10 cellular contexts compared by ENCODE assay signal in the genomic region with DNA sequence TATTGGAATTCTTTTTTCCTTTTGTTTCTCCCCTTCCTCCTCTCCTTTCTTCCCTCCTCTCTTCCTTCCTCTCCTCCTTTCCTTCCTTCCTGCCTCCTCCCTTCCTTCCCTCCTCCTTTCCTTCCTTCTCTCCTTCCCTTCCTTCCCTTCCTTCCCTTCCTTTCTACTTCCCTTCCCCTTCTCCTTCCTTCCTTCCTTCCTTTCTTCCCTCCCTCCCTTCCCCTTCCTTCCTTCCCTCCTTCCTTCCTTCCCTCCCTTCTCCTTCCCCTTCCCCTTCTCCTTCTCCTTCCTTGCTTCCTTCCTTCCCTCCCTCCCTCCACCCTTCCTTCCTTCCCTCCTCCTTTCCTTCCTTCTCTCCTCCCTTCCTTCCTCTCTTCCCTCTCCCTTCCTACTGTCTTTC.
"Had no signal": no experiment of that assay in that cellular context is flagged by ENCODE, and none has a peak within 500 bp of the region (broad histone marks: within the 10 kb centered on the region; RNA-seq: fewer than 3 reads in every experiment).

No MANE protein-coding gene starts in this region.

- H3K27ac Mint-ChIP-seq: GM23338, H9, HFFc6 had no signal

- H3K27ac ChIP-seq: GM23248 had no signal

- H3K36me3 ChIP-seq: HAP-1 had no signal

- ATAC-seq: GM23338, HCT116 had no signal

- H3K4me3 Mint-ChIP-seq: GM23338, H9, HFFc6 had no signal

- H3K9ac ChIP-seq: GM23248 had no signal

- FAIRE-seq: H54 had no signal

- DNase-seq: GM23248, GOT3, H7, H9, HCEC 1CT, HFFc6 had no signal

- H3K4me1 Mint-ChIP-seq: GM23338, H9 had no signal

- H3K4me3 ChIP-seq: GM23248, GM23338, HAP-1 had no signal

- H3K9me3 ChIP-seq: HAP-1 had no signal

- H3K4me2 ChIP-seq: GM23338 had no signal

- H3K9me3 Mint-ChIP-seq: GM23338, H9 had no signal

- H3K4me1 ChIP-seq: HAP-1 had no signal

- H2AFZ ChIP-seq: GM23248, GM23338 had no signal
